Comparison of ENCODE assay signal across 13 cellular contexts in the genomic region with DNA sequence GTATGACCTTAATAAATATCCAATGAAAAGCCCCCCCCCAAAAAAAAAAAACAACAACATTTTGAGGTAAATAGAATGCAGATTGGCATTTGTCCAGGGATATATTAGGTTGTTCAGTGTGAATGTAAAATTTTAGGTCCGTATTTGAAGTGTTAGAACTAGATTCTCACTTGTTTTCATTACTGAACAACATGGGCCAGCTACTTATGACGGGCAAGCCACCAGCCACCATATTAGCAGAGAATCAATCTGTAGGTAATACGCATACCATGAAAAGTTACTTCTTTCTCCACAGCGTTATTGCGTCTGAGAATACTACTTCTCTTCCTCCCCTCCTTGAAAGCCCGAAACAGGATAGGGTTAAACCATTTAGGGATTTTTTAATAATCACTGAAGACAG. TPM values are rescaled to one million over a fixed set of nuclear protein-coding genes. Genes with fewer than 3 reads are reported as not detected.
DNase-seq lines count a peak whose midpoint lies in the region; ATAC-seq and TF ChIP-seq lines count a peak whose summit lies in the region.
"Had no signal": no experiment of that assay in that cellular context is flagged by ENCODE, and none has a peak within 500 bp of the region (broad histone marks: within the 10 kb centered on the region; RNA-seq: fewer than 3 reads in every experiment).

No MANE protein-coding gene starts in this region.

- peaks cover 74% of the 10 kb centered on the region for H3K4me1 Mint-ChIP-seq in WTC11

- H3K36me3 ChIP-seq in BJ (ENCODE audit: control insufficient read depth, insufficient read depth, low read length) (no peaks in the 10 kb centered on the region), aorta (ENCODE audit: control insufficient read depth in 1 of 2, insufficient read depth in 2 of 2, low read length in 1 of 2) (no peaks in the 10 kb centered on the region)

- H3K27me3 Mint-ChIP-seq in WTC11 (ENCODE audit: low read depth) = peaks cover 51% of the 10 kb centered on the region

- H3K9me3 Mint-ChIP-seq in WTC11 = no peaks in the 10 kb centered on the region
- H3K9me3 Mint-ChIP-seq: stimulated activated naive B cell treated with anti-CD40 and anti-IgM and Interleukin-4, amounts not matched to agents 10 μg/mL and 1 μg/mL and 100 μg/mL, for 72 hours had no signal

- WGBS in aorta, 2 donors = 79 to 84% methylated on average over 6 of the region's 6 CpGs

- ATAC-seq in WTC11 = no peak
- no peak for ATAC-seq in aorta (ENCODE audit: low FRiP score)
- ATAC-seq: stimulated activated naive B cell treated with anti-CD40 and anti-IgM and Interleukin-4, amounts not matched to agents 10 μg/mL and 1 μg/mL and 100 μg/mL, for 72 hours had no signal

- H3K36me3 Mint-ChIP-seq in WTC11 = no peaks in the 10 kb centered on the region

- no peaks in the 10 kb centered on the region for H3K27me3 ChIP-seq in BJ (ENCODE audit: control insufficient read depth, insufficient read depth, low read length)
- H3K27me3 ChIP-seq in aorta (ENCODE audit: control insufficient read depth in 1 of 2, insufficient read depth in 2 of 2, low read length in 1 of 2) = no peaks in the 10 kb centered on the region
- H3K27me3 ChIP-seq: SJSA1 had no signal

- H3K27ac ChIP-seq in aorta (ENCODE audit: low read depth in 1 of 2, low read length in 2 of 2) = no peak overlapping the region
- H3K27ac ChIP-seq: C4-2B had no signal

- H3K4me3 Mint-ChIP-seq in WTC11 = peak overlapping the region; percentile 84
- H3K4me3 Mint-ChIP-seq: stimulated activated naive B cell treated with anti-CD40 and anti-IgM and Interleukin-4, amounts not matched to agents 10 μg/mL and 1 μg/mL and 100 μg/mL, for 72 hours had no signal

- H3K9me3 ChIP-seq in aorta (ENCODE audit: control insufficient read depth, low read length) = no peaks in the 10 kb centered on the region
- H3K9me3 ChIP-seq: SJSA1 had no signal

- no peaks in the 10 kb centered on the region for H3K4me1 ChIP-seq in aorta (ENCODE audit: control insufficient read depth in 1 of 2, insufficient read depth in 2 of 2, low read length in 2 of 2)

- peak overlapping the region; percentile 82 for H3K4me3 ChIP-seq in BJ (ENCODE audit: low read depth, low read length)
- H3K4me3 ChIP-seq in foreskin fibroblast (ENCODE audit: low read depth in 1 of 2, low read length in 2 of 2) = peak overlapping the region; percentile 78 to 93
- H3K4me3 ChIP-seq in aorta (ENCODE audit: low read length in 2 of 2) = no peak overlapping the region

- no peak for TF ChIP-seq CTCF in BJ (IDR thresholded peaks at IDR 0.05; ENCODE audit: insufficient read depth, low read depth, low read length)
- no peak for TF ChIP-seq CTCF in WTC11 (IDR thresholded peaks at IDR 0.05)
- no peak for TF ChIP-seq CTCF in foreskin fibroblast (IDR thresholded peaks at IDR 0.05; ENCODE audit: low read depth, low read length)

- DNase-seq in BJ (ENCODE audit: low read depth) (no peak), WTC11 (ENCODE audit: low spot score) (no peak), foreskin fibroblast (peak in 1 of 2 donors; percentile 16), putamen (ENCODE audit: low spot score) (peak; percentile 11), NOMO-1 treated with dmso at 0.1 percent for 144 hours (lab: John Stamatoyannopoulos, UW; ENCODE audit: unreplicated experiment) (no peak), aorta (no peak), NOMO-1 treated with DMSO at 0.1 percent for 48 hours (lab: John Stamatoyannopoulos, UW; ENCODE audit: unreplicated experiment) (no peak), NAMALWA (ENCODE audit: low spot score) (no peak)
- DNase-seq: activated CD4-positive, alpha-beta T cell treated with anti-CD3 and anti-CD28 coated beads for 4 hours; activated gamma-delta T cell; stimulated activated naive B cell treated with anti-CD40 and anti-IgM and Interleukin-4, amounts not matched to agents 10 μg/mL and 1 μg/mL and 100 μg/mL, for 72 hours had no signal

- CTCF ChIA-PET in BJ (lab: Yijun Ruan, JAX) = interaction anchor here (0.6 to 2.0 kb wide), 2 partner anchors 77 to 794 kb away, joined by 4 to 13 read pairs; no protein-coding TSS in a partner anchor
- CTCF ChIA-PET in WTC11 (lab: Charles Lee) = interaction anchor here (0.6 to 1.3 kb wide), 4 partner anchors 55 to 143 kb away, joined by 3 to 4 read pairs (median 3); no protein-coding TSS in a partner anchor

- intact Hi-C loops in aorta (cut with DNase I) = loop anchor here in 1 of 2 donors (10.0 kb wide), 1 partner anchor 341 kb away; no protein-coding TSS in a partner anchor

- POLR2A ChIA-PET in BJ (lab: Charles Lee) (no interaction called here), WTC11 (lab: Charles Lee) (interaction anchor here (0.6 to 0.7 kb wide), 3 partner anchors 10 to 281 kb away, joined by 3 to 10 read pairs (median 5); no protein-coding TSS in a partner anchor)

- H3K27ac Mint-ChIP-seq in WTC11 = no peak overlapping the region
- H3K27ac Mint-ChIP-seq: stimulated activated naive B cell treated with anti-CD40 and anti-IgM and Interleukin-4, amounts not matched to agents 10 μg/mL and 1 μg/mL and 100 μg/mL, for 72 hours had no signal

TF ChIP-seq in WTC11, 78 proteins besides CTCF, POLR2A, EP300 and RAD21:
- TF ChIP-seq CBFB (CRISPR knock-in tag; IDR thresholded peaks at IDR 0.05; ENCODE audit: low read depth) = no peak

RNA-seq across cellular contexts. Expression of a gene that starts 5.4 kb away (rescaled TPM):
- 16.7 and 22.4 TPM in 2 replicates for polyA plus RNA-seq in BJ (2011; rRNA removed)
- 38.0 and 42.3 TPM in 2 replicates for polyA minus RNA-seq in BJ (2011; rRNA and poly(A)+ RNA removed)
- total RNA-seq in WTC11 (2021) = 8.0 to 13.2 TPM (median 9.4 TPM) in 3 replicates
- 10 to 100 TPM; 21.2 to 91.4 TPM for total RNA-seq in aorta
- polyA plus RNA-seq in aorta = 1 to 10 TPM in 1 of 2 donors, under 1 TPM in 1; 0.46 to 6.8 TPM

Comparison
In these comparisons a context has a peak if more than half of its experiments do, and no peak if none do; other contexts are left out.
1. H3K4me3 ChIP-seq: peak in BJ (single experiment) and foreskin fibroblast (2 of 2); none in aorta (0 of 2).